ENCODE assay signal across 9 cellular contexts in the genomic region with DNA sequence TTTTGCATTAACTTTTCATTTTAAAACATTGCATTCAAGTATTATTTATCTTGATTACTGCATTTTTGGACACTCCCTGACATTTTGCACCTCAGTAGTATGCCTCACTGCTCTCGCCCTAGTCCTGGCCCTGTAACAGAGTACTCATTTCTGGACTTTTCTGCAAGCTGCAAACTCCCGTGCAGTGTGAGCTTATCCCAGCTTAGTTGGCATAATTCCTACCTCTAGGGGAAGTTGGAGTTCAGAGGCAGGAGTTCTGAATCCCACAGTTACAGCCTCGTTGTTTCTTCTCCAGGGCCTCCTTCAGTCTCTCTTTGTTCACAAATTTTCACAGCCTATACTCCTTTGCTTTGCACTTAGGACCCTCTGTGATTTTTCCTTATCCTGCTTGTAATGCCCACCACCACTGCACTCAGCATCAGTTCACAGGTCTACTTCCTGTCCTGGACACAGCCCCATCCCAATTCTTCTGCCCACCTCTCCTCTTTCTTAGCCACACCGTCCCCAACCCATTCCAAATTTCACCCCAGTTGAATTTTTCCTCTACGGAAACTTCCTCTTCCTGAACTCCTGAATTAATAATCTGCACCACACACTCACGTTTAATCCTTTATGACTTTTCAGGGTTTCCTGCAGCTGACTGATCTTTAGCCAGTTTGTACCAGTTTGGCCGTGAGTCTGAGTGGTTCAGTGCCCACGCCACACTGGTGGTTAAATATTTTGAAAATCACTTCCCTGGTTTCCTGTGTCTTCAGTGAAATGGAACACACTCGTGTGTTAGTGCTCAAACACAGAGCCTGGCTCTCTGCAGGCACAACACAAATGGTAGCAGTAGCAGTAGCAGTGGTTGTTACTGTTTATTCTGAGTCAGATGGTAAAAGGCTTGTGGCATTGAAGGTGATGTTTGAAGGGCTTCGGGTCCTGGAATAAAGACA. TPM values are rescaled to one million over a fixed set of nuclear protein-coding genes. Genes with fewer than 3 reads are reported as not detected.
DNase-seq lines count a peak whose midpoint lies in the region; ATAC-seq and TF ChIP-seq lines count a peak whose summit lies in the region.
"Had no signal": no experiment of that assay in that cellular context is flagged by ENCODE, and none has a peak within 500 bp of the region (broad histone marks: within the 10 kb centered on the region; RNA-seq: fewer than 3 reads in every experiment).

No MANE protein-coding gene starts in this region.

- H3K27ac Mint-ChIP-seq in neural crest cell (ENCODE audit: unreplicated experiment), result no peak overlapping the region

- peaks cover 25% of the 10 kb centered on the region for H3K27me3 Mint-ChIP-seq in neural crest cell (ENCODE audit: low read depth)

- DNase-seq in DMS53 (lab: John Stamatoyannopoulos, UW) (peak; percentile 49), NCI-H82 (lab: John Stamatoyannopoulos, UW) (peak; percentile 68), epithelial cell of prostate (ENCODE audit: low read depth, low spot score) (no peak), neural crest cell (ENCODE audit: low read depth, low spot score) (no peak)
- no peak for DNase-seq in activated CD4-positive, alpha-beta T cell treated with anti-CD3 and anti-CD28 coated beads, Interleukin-2, amount 50 U/mL, for 4 hours
- DNase-seq: activated CD8-positive, alpha-beta memory T cell treated with anti-CD3 and anti-CD28 coated beads, Interleukin-2, amount 50 U/mL, for 4 hours had no signal

- H3K4me1 Mint-ChIP-seq in neural crest cell, result no peaks in the 10 kb centered on the region

- H3K4me3 Mint-ChIP-seq in neural crest cell, result no peak overlapping the region

- H3K9me3 Mint-ChIP-seq in neural crest cell, result no peaks in the 10 kb centered on the region

- ATAC-seq in GM21381 (IDR thresholded peaks at IDR 0.05; ENCODE audit: unreplicated experiment) (no peak), GM19397 (IDR thresholded peaks at IDR 0.05; ENCODE audit: unreplicated experiment) (no peak), GM21825 (IDR thresholded peaks at IDR 0.05; ENCODE audit: unreplicated experiment) (no peak)

- H3K27ac ChIP-seq in epithelial cell of prostate, result peak overlapping the region; percentile 88

- TF ChIP-seq CTCF in neural crest cell (conservative IDR thresholded peaks at IDR 0.05), result peak; percentile 25

- no peaks in the 10 kb centered on the region for H3K36me3 Mint-ChIP-seq in neural crest cell (ENCODE audit: low read depth)

RNA-seq across cellular contexts. Expression of gene CTSH, which starts 6.3 kb away (rescaled TPM):
- 6.5 and 7.3 TPM in 2 replicates for total RNA-seq in neural crest cell

Comparison
In these comparisons a context has a peak if more than half of its experiments do, and no peak if none do; other contexts are left out.
1. DNase-seq: peak in DMS53 (single experiment) and NCI-H82 (single experiment); none in epithelial cell of prostate (single experiment), neural crest cell (single experiment) and activated CD4-positive, alpha-beta T cell treated with anti-CD3 and anti-CD28 coated beads, Interleukin-2, amount 50 U/mL, for 4 hours (0 of 2).